15 cellular contexts compared by ENCODE assay signal in the genomic region with DNA sequence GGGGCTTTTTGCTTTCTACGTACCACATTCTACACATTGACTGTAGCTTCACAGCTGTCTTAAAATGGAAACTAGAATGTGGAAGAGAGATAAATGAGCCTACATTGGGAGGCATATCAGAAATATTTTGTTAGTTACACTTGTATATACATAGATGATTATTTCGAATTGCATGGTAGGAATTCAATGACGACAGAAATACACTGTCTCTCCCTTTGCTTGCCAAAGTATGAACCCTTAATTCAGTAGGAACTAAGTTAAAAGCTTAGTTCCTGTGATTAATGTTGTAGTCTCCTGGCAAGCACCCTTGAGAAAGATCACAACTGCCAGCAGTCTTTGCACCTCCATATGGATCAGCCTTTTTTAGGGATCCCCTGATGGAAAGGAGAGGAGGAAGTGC. TPM values are rescaled to one million over a fixed set of nuclear protein-coding genes. Genes with fewer than 3 reads are reported as not detected.
"Had no signal": no experiment of that assay in that cellular context is flagged by ENCODE, and none has a peak within 500 bp of the region (broad histone marks: within the 10 kb centered on the region; RNA-seq: fewer than 3 reads in every experiment).

No MANE protein-coding gene starts in this region.

- ATAC-seq: gastrocnemius medialis, heart left ventricle, left lobe of liver, right lobe of liver, WTC11 had no signal

- DNase-seq: activated CD4-positive, alpha-beta memory T cell treated with anti-CD3 and anti-CD28 coated beads, Interleukin-2, amount 10 ng/mL, durations not matched to agents 7 days and 5 days; activated CD4-positive, alpha-beta T cell treated with anti-CD3 and anti-CD28 coated beads for 4 hours; activated naive CD4-positive, alpha-beta T cell treated with anti-CD3 and anti-CD28 coated beads, Interleukin-2, amount 10 ng/mL, durations not matched to agents 7 days and 5 days; activated T-cell treated with anti-CD3 and anti-CD28 coated beads, Interleukin-2, amount 50 U/mL, for 24 hours; esophagus squamous epithelium; gastrocnemius medialis; heart left ventricle; islet precursor cell; mammary epithelial cell; right lobe of liver; spleen had no signal

- H3K36me3 ChIP-seq: esophagus squamous epithelium, gastrocnemius medialis, heart left ventricle, right lobe of liver, spleen, suprapubic skin had no signal

- H3K4me1 ChIP-seq: esophagus squamous epithelium, gastrocnemius medialis, heart left ventricle, right lobe of liver, spleen, suprapubic skin had no signal

- H3K4me3 ChIP-seq: esophagus squamous epithelium, gastrocnemius medialis, heart left ventricle, right lobe of liver, spleen, suprapubic skin had no signal

- H3K27me3 ChIP-seq: esophagus squamous epithelium, gastrocnemius medialis, heart left ventricle, right lobe of liver, spleen, suprapubic skin had no signal

- H3K27ac ChIP-seq: esophagus squamous epithelium, gastrocnemius medialis, heart left ventricle, right lobe of liver, spleen, suprapubic skin had no signal

- H3K9me3 ChIP-seq: esophagus squamous epithelium, gastrocnemius medialis, heart left ventricle, right lobe of liver, spleen, suprapubic skin had no signal

RNA-seq across cellular contexts. Expression of gene C11orf87, which starts 10.1 kb away (rescaled TPM):
- total RNA-seq: activated CD4-positive, alpha-beta memory T cell treated with anti-CD3 and anti-CD28 coated beads, Interleukin-2, amount 10 ng/mL, durations not matched to agents 7 days and 5 days; gastrocnemius medialis; left lobe of liver; mammary epithelial cell; pulmonary artery endothelial cell; right lobe of liver had no signal
